Comparison of ENCODE assay signal across 2 cellular contexts in genomic region chrX:3144651-3145050, GRCh38.
TF ChIP-seq lines count a peak whose summit lies in the region.

No MANE protein-coding gene starts in this region.

TF ChIP-seq in SK-N-SH, 30 proteins besides CTCF, POLR2A, EP300 and RAD21 (continued from another document):
- TF ChIP-seq ZBTB33 (IDR thresholded peaks at IDR 0.05; ENCODE audit: borderline replicate concordance, low read depth) (no peak), SIN3A (IDR thresholded peaks at IDR 0.05; ENCODE audit: borderline replicate concordance, low read depth, low read length) (no peak), FOXJ3 (CRISPR knock-in tag; IDR thresholded peaks at IDR 0.05) (no peak), NFIC (IDR thresholded peaks at IDR 0.05; ENCODE audit: borderline replicate concordance) (no peak), EZH2phosphoT487 (IDR thresholded peaks at IDR 0.05; ENCODE audit: borderline replicate concordance, low read depth) (no peak), RXRA (IDR thresholded peaks at IDR 0.05; ENCODE audit: borderline replicate concordance, low read depth) (no peak), MEF2A (IDR thresholded peaks at IDR 0.05; ENCODE audit: borderline replicate concordance, low read depth) (no peak), CHD2 (IDR thresholded peaks at IDR 0.05; ENCODE audit: low read length, partially characterized antibody) (no peak), RCOR1 (IDR thresholded peaks at IDR 0.05; ENCODE audit: low read length) (no peak), FOSL2 (IDR thresholded peaks at IDR 0.05; ENCODE audit: borderline replicate concordance, low read depth) (no peak), REST (IDR thresholded peaks at IDR 0.05; ENCODE audit: low read depth, low read length) (no peak)

TF ChIP-seq in SK-N-SH treated with all-trans-retinoic acid at 6 μM for 48 hours, 23 proteins besides CTCF, POLR2A, EP300 and RAD21 (continued from another document):
- no peak for TF ChIP-seq TSHZ2 (CRISPR knock-in tag; IDR thresholded peaks at IDR 0.05)
- no peak for TF ChIP-seq ZNF565 (CRISPR knock-in tag; conservative IDR thresholded peaks at IDR 0.05; ENCODE audit: low read depth)
